In genomic region chr6:39377530-39377929, GRCh38 we compare ENCODE assay signal across 8 cellular contexts. TPM values are rescaled to one million over a fixed set of nuclear protein-coding genes. Genes with fewer than 3 reads are reported as not detected.
DNase-seq lines count a peak whose midpoint lies in the region; ATAC-seq, FAIRE-seq and TF ChIP-seq lines count a peak whose summit lies in the region.

No MANE protein-coding gene starts in this region.

- peaks cover 21% of the 10 kb centered on the region for H3K27me3 Mint-ChIP-seq in activated T-helper 17 cell treated with anti-CD3 and anti-CD28 coated beads, Interleukin-2, amount 50 U/mL, for 72 hours

- intact Hi-C loops in tibial artery (cut with DNase I; ENCODE audit: low total_unique reads) = no loop called here

- no peaks in the 10 kb centered on the region for H3K4me1 Mint-ChIP-seq in activated T-helper 17 cell treated with anti-CD3 and anti-CD28 coated beads, Interleukin-2, amount 50 U/mL, for 72 hours

- no peak for FAIRE-seq in bronchial epithelial cell (lab: Jason Lieb, UNC)

- H3K9me3 ChIP-seq in tibial artery = no peaks in the 10 kb centered on the region

- H3K27ac ChIP-seq in C4-2B (no peak overlapping the region), tibial artery (no peak overlapping the region)

- H3K36me3 ChIP-seq in bronchial epithelial cell (ENCODE audit: control insufficient read depth, insufficient read depth, low read length) = no peaks in the 10 kb centered on the region
- no peaks in the 10 kb centered on the region for H3K36me3 ChIP-seq in tibial artery

- peak; percentile 65 for ATAC-seq in GM19324 (IDR thresholded peaks at IDR 0.05; ENCODE audit: low FRiP score, unreplicated experiment)
- ATAC-seq in activated T-helper 17 cell treated with anti-CD3 and anti-CD28 coated beads, Interleukin-2, amount 50 U/mL, for 72 hours (replicated peaks) = no peak

- no peak overlapping the region for H3K4me3 Mint-ChIP-seq in activated T-helper 17 cell treated with anti-CD3 and anti-CD28 coated beads, Interleukin-2, amount 50 U/mL, for 72 hours

- no peaks in the 10 kb centered on the region for H3K27me3 ChIP-seq in bronchial epithelial cell (ENCODE audit: control insufficient read depth, insufficient read depth, low read length)
- no peaks in the 10 kb centered on the region for H3K27me3 ChIP-seq in tibial artery

- TF ChIP-seq CTCF in C4-2B (conservative IDR thresholded peaks at IDR 0.05) = peak; percentile 78
- TF ChIP-seq CTCF in bronchial epithelial cell (IDR thresholded peaks at IDR 0.05; ENCODE audit: insufficient read depth, low read length, severe bottlenecking) = peak; percentile 69
- TF ChIP-seq CTCF in tibial artery (IDR thresholded peaks at IDR 0.05) = peak; percentile 65

- peaks cover 0 to 18% (median 4%) of the 10 kb centered on the region in 4 donors for H3K4me1 ChIP-seq in tibial artery

- no peaks in the 10 kb centered on the region for H3K9me3 Mint-ChIP-seq in activated T-helper 17 cell treated with anti-CD3 and anti-CD28 coated beads, Interleukin-2, amount 50 U/mL, for 72 hours

- H3K4me3 ChIP-seq in bronchial epithelial cell (ENCODE audit: low read depth, low read length) (no peak overlapping the region), tibial artery (no peak overlapping the region)

- H3K36me3 Mint-ChIP-seq in activated T-helper 17 cell treated with anti-CD3 and anti-CD28 coated beads, Interleukin-2, amount 50 U/mL, for 72 hours (ENCODE audit: low read depth) = no peaks in the 10 kb centered on the region

- H3K27ac Mint-ChIP-seq in activated T-helper 17 cell treated with anti-CD3 and anti-CD28 coated beads, Interleukin-2, amount 50 U/mL, for 72 hours = no peak overlapping the region

- DNase-seq in NCI-H526 (lab: John Stamatoyannopoulos, UW) = peak; percentile 20 to 77
- peak; percentile 49 for DNase-seq in bronchial epithelial cell (ENCODE audit: low read depth)
- DNase-seq in kidney tubule cell (ENCODE audit: low spot score) = peak; percentile 65
- peak; percentile 57 to 77 for DNase-seq in tibial artery
- DNase-seq in central memory CD4-positive, alpha-beta T cell = no peak

RNA-seq across cellular contexts. Expression of gene KCNK16, which starts 55.0 kb away (rescaled TPM):
- total RNA-seq in bronchial epithelial cell = not detected in 2 replicates
- not detected for total RNA-seq in activated T-helper 17 cell treated with anti-CD3 and anti-CD28 coated beads, Interleukin-2, amount 50 U/mL, for 72 hours
